Comparison of ENCODE assay signal across 21 cellular contexts in genomic region chr2:222840060-222840802, GRCh38. TPM values are rescaled to one million over a fixed set of nuclear protein-coding genes. Genes with fewer than 3 reads are reported as not detected.
DNase-seq lines count a peak whose midpoint lies in the region; ATAC-seq and TF ChIP-seq lines count a peak whose summit lies in the region.
"Had no signal": no experiment of that assay in that cellular context is flagged by ENCODE, and none has a peak within 500 bp of the region (broad histone marks: within the 10 kb centered on the region; RNA-seq: fewer than 3 reads in every experiment).

No MANE protein-coding gene starts in this region.

- in situ Hi-C loops in IMR-90 (cut with MboI; ENCODE audit: low sequenced_read_pairs) = no loop called here

- no peaks in the 10 kb centered on the region for H3K36me3 Mint-ChIP-seq in activated naive CD8-positive, alpha-beta T cell treated with anti-CD3 and anti-CD28 coated beads, Interleukin-2, amount 10 ng/mL, durations not matched to agents 7 days and 5 days
- no peaks in the 10 kb centered on the region for H3K36me3 Mint-ChIP-seq in activated naive CD8-positive, alpha-beta T cell treated with anti-CD3 and anti-CD28 coated beads for 36 hours

- H3K27me3 ChIP-seq in IMR-90 (ENCODE audit: control insufficient read depth, insufficient read depth, low read length) (no peaks in the 10 kb centered on the region), esophagus squamous epithelium (no peaks in the 10 kb centered on the region)
- H3K27me3 ChIP-seq: SJCRH30 had no signal

- TF ChIP-seq CTCF in IMR-90 (conservative IDR thresholded peaks at IDR 0.05; ENCODE audit: low read depth, low read length) (no peak), esophagus squamous epithelium (IDR thresholded peaks at IDR 0.05) (no peak)

- 0 out of 2 replicates have a peak overlapping the region, but pooled peaks have one; percentile 28 for H3K18ac ChIP-seq in IMR-90 (ENCODE audit: low read depth, low read length)

- no peak overlapping the region for H2AK9ac ChIP-seq in IMR-90 (replicated peaks; ENCODE audit: low read depth, low read length, poor library complexity)

- no peaks in the 10 kb centered on the region for H3K79me1 ChIP-seq in IMR-90 (ENCODE audit: low read depth in 1 of 2, low read length in 2 of 2)

- WGBS in IMR-90 (ENCODE audit: extremely low coverage in 2 of 2, insufficient read length in 1 of 2), 2 experiments = no CpG with 5 or more reads among the region's 3 CpGs
- WGBS in esophagus squamous epithelium, 2 donors = 69 to 80% methylated on average over 3 of the region's 3 CpGs

- CTCF ChIA-PET in IMR-90 (lab: Yijun Ruan, JAX) = interaction anchor here (0.7 kb wide), 1 partner anchor 21 kb away, joined by 5 read pairs; no protein-coding TSS in a partner anchor

- H3K4me2 ChIP-seq in IMR-90 (ENCODE audit: low read depth, low read length) = no peak overlapping the region

- H3K9me3 Mint-ChIP-seq in activated naive CD8-positive, alpha-beta T cell treated with anti-CD3 and anti-CD28 coated beads, Interleukin-2, amount 10 ng/mL, durations not matched to agents 7 days and 5 days = no peaks in the 10 kb centered on the region
- no peaks in the 10 kb centered on the region for H3K9me3 Mint-ChIP-seq in activated naive CD8-positive, alpha-beta T cell treated with anti-CD3 and anti-CD28 coated beads for 36 hours

- no peak overlapping the region; the same call in 1 of the 2 replicates for H3K4ac ChIP-seq in IMR-90 (ENCODE audit: low read depth, low read length)

- H3K36me3 ChIP-seq in IMR-90 (ENCODE audit: control insufficient read depth, insufficient read depth, low read length) (no peaks in the 10 kb centered on the region), esophagus squamous epithelium (no peaks in the 10 kb centered on the region)
- H3K36me3 ChIP-seq: SJCRH30 had no signal

- no peaks in the 10 kb centered on the region for H3K9me3 ChIP-seq in IMR-90 (ENCODE audit: control insufficient read depth, insufficient read depth, low read length)
- no peaks in the 10 kb centered on the region for H3K9me3 ChIP-seq in esophagus squamous epithelium
- H3K9me3 ChIP-seq: SJCRH30 had no signal

- no peak overlapping the region for H3K9ac ChIP-seq in IMR-90 (ENCODE audit: low read depth, low read length)

- TF ChIP-seq POLR2A in IMR-90 (IDR thresholded peaks at IDR 0.05; ENCODE audit: low read depth, low read length) (no peak), esophagus squamous epithelium (IDR thresholded peaks at IDR 0.05) (no peak)

- peak overlapping the region; percentile 27; the same call in 1 of the 2 replicates for H2AK5ac ChIP-seq in IMR-90 (ENCODE audit: low read depth, low read length)

- no peak overlapping the region for H3K27ac Mint-ChIP-seq in activated naive CD8-positive, alpha-beta T cell treated with anti-CD3 and anti-CD28 coated beads, Interleukin-2, amount 10 ng/mL, durations not matched to agents 7 days and 5 days
- H3K27ac Mint-ChIP-seq in activated naive CD8-positive, alpha-beta T cell treated with anti-CD3 and anti-CD28 coated beads for 36 hours = no peak overlapping the region
- H3K27ac Mint-ChIP-seq: B cell had no signal

- no peak for TF ChIP-seq RAD21 in IMR-90 (IDR thresholded peaks at IDR 0.05; ENCODE audit: low read length)

- peaks cover 9% of the 10 kb centered on the region for H3K4me1 ChIP-seq in IMR-90 (ENCODE audit: control insufficient read depth, insufficient read depth, low read length)
- H3K4me1 ChIP-seq in esophagus squamous epithelium = peaks cover 5 to 92% (median 34%) of the 10 kb centered on the region in 3 donors

- no peak overlapping the region for H2BK5ac ChIP-seq in IMR-90 (ENCODE audit: low read depth, low read length, poor library complexity, severe bottlenecking)

- H4K91ac ChIP-seq in IMR-90 (ENCODE audit: insufficient read depth, low read depth, low read length) = no peak overlapping the region

- H2AFZ ChIP-seq in IMR-90 (replicated peaks; ENCODE audit: low read length, poor library complexity) = no peak overlapping the region

- no peaks in the 10 kb centered on the region for H4K20me1 ChIP-seq in IMR-90 (ENCODE audit: insufficient read depth, low read length)

- no TSS peak for BruUV-seq in IMR-90 (replicated peaks; lab: Mats Ljungman, UMichigan)

- ATAC-seq in activated naive CD8-positive, alpha-beta T cell treated with anti-CD3 and anti-CD28 coated beads, Interleukin-2, amount 10 ng/mL, durations not matched to agents 7 days and 5 days (ENCODE audit: low read depth) = peak; percentile 78
- no peak for ATAC-seq in IMR-90 (ENCODE audit: low read depth)
- peak; percentile 55 for ATAC-seq in stimulated activated naive CD8-positive, alpha-beta T cell treated with anti-CD3 and anti-CD28 coated beads, Interleukin-15, Interleukin-2, amounts not matched to agents 100 U/mL and 50 U/mL, for 24 hours
- no peak for ATAC-seq in HG03565 (IDR thresholded peaks at IDR 0.05; ENCODE audit: unreplicated experiment)
- ATAC-seq: Panc1 had no signal

- H3K23ac ChIP-seq in IMR-90 (ENCODE audit: low read depth, low read length) = no peak overlapping the region

- dilution Hi-C loops in IMR-90 (cut with HindIII; ENCODE audit: low sequenced_read_pairs, unreplicated experiment) = no loop called here

- POLR2A ChIA-PET in activated naive CD8-positive, alpha-beta T cell treated with anti-CD3 and anti-CD28 coated beads, Interleukin-2, amount 10 ng/mL, durations not matched to agents 7 days and 5 days (lab: Charles Lee) = no interaction called here
- POLR2A ChIA-PET in IMR-90 (lab: Charles Lee; ENCODE audit: unreplicated experiment) = no interaction called here

- H3K14ac ChIP-seq in IMR-90 (replicated peaks; ENCODE audit: low read depth, low read length) = no peak overlapping the region

- H2BK15ac ChIP-seq in IMR-90 (ENCODE audit: low read depth, low read length) = no peak overlapping the region

- no peak overlapping the region for H4K8ac ChIP-seq in IMR-90 (ENCODE audit: low read depth in 2 of 2, low read length in 2 of 2)

- no peak overlapping the region for H3K4me3 Mint-ChIP-seq in activated naive CD8-positive, alpha-beta T cell treated with anti-CD3 and anti-CD28 coated beads, Interleukin-2, amount 10 ng/mL, durations not matched to agents 7 days and 5 days
- no peak overlapping the region for H3K4me3 Mint-ChIP-seq in activated naive CD8-positive, alpha-beta T cell treated with anti-CD3 and anti-CD28 coated beads for 36 hours
- H3K4me3 Mint-ChIP-seq: B cell had no signal

- peaks cover 17% of the 10 kb centered on the region for H3K4me1 Mint-ChIP-seq in activated naive CD8-positive, alpha-beta T cell treated with anti-CD3 and anti-CD28 coated beads, Interleukin-2, amount 10 ng/mL, durations not matched to agents 7 days and 5 days
- H3K4me1 Mint-ChIP-seq in activated naive CD8-positive, alpha-beta T cell treated with anti-CD3 and anti-CD28 coated beads for 36 hours = peaks cover 15% of the 10 kb centered on the region
- H3K4me1 Mint-ChIP-seq: B cell had no signal

- H3K27me3 Mint-ChIP-seq in activated naive CD8-positive, alpha-beta T cell treated with anti-CD3 and anti-CD28 coated beads, Interleukin-2, amount 10 ng/mL, durations not matched to agents 7 days and 5 days = peaks cover 24% of the 10 kb centered on the region
- H3K27me3 Mint-ChIP-seq in activated naive CD8-positive, alpha-beta T cell treated with anti-CD3 and anti-CD28 coated beads for 36 hours = peaks cover 3% of the 10 kb centered on the region

- H3K9me1 ChIP-seq in IMR-90 (ENCODE audit: insufficient read depth, low read length) = peaks cover 3% of the 10 kb centered on the region; the same call in 1 of the 2 replicates

- H2BK120ac ChIP-seq in IMR-90 (ENCODE audit: low read depth, low read length) = no peak overlapping the region

- H2BK20ac ChIP-seq in IMR-90 (ENCODE audit: low read depth, low read length) = peak overlapping the region; percentile 47

- no peak overlapping the region for H4K5ac ChIP-seq in IMR-90 (ENCODE audit: low read depth, low read length)

- H3K27ac ChIP-seq in IMR-90 (ENCODE audit: insufficient read depth, low read length) (no peak overlapping the region), esophagus squamous epithelium (peak overlapping the region in 3 of 4 donors; percentile 68 to 82 (median 77))
- H3K27ac ChIP-seq: HL-60, SJCRH30 had no signal

- H3K4me3 ChIP-seq in IMR-90 (ENCODE audit: insufficient read depth, low read depth, low read length) (no peak overlapping the region), esophagus squamous epithelium (no peak overlapping the region)
- H3K4me3 ChIP-seq: SJCRH30 had no signal

- H3K56ac ChIP-seq in IMR-90 (ENCODE audit: extremely low read depth, insufficient read depth, low read length) = no peak overlapping the region

- intact Hi-C loops in IMR-90 (cut with micrococcal nuclease) = no loop called here
- intact Hi-C loops in esophagus squamous epithelium (cut with DNase I) = no loop called here

- no peak for DNase-seq in activated naive CD8-positive, alpha-beta T cell treated with anti-CD3 and anti-CD28 coated beads, Interleukin-2, amount 10 ng/mL, durations not matched to agents 7 days and 5 days
- no peak for DNase-seq in activated naive CD8-positive, alpha-beta T cell treated with anti-CD3 and anti-CD28 coated beads for 36 hours
- DNase-seq in IMR-90 (no peak), esophagus squamous epithelium (lab: John Stamatoyannopoulos, UW) (no peak), DMS53 treated with DMSO at 0.1 percent for 48 hours (lab: John Stamatoyannopoulos, UW; ENCODE audit: unreplicated experiment) (no peak), inferior parietal cortex (ENCODE audit: extremely low spot score) (no peak)
- DNase-seq in stimulated activated naive CD8-positive, alpha-beta T cell treated with anti-CD3 and anti-CD28 coated beads, Interleukin-15, Interleukin-2, amounts not matched to agents 100 U/mL and 50 U/mL, for 24 hours = no peak
- DNase-seq: DMS79; H7; MV-4-11; NCI-H1105 treated with DMSO at 0.1 percent for 48 hours; NCI-H2029 treated with DMSO at 0.1 percent for 48 hours; NCI-H226; NCI-H524; NCI-H774; NK-92 treated with Interleukin-12 subunit alpha and Interleukin-12 subunit beta, amount 100 ng/mL, for 24 hours; SJCRH30 had no signal

TF ChIP-seq in IMR-90, 13 proteins besides CTCF, POLR2A, EP300 and RAD21 (continues in another document):
- TF ChIP-seq FOS (IDR thresholded peaks at IDR 0.05; ENCODE audit: low read depth, low read length) (no peak), RFX5 (IDR thresholded peaks at IDR 0.05; ENCODE audit: low read depth, low read length) (no peak), NFE2L2 (IDR thresholded peaks at IDR 0.05; ENCODE audit: low read depth, low read length) (no peak), RCOR1 (IDR thresholded peaks at IDR 0.05; ENCODE audit: insufficient replicate concordance, low read length) (no peak)

RNA-seq across cellular contexts. Expression of gene ACSL3, which starts 20.6 kb away (rescaled TPM):
- 10 to 100 TPM; 47.7 to 50.9 TPM for total RNA-seq in activated naive CD8-positive, alpha-beta T cell treated with anti-CD3 and anti-CD28 coated beads, Interleukin-2, amount 10 ng/mL, durations not matched to agents 7 days and 5 days
- 10 to 100 TPM; 64.0 to 66.2 TPM for total RNA-seq in activated naive CD8-positive, alpha-beta T cell treated with anti-CD3 and anti-CD28 coated beads for 36 hours
- total RNA-seq in IMR-90 (2012; rRNA removed) = 84.2 and 96.4 TPM in 2 replicates
- 29.2 and 31.0 TPM in 2 replicates for polyA plus RNA-seq in IMR-90 (2012; rRNA removed)
- 15.5 and 19.7 TPM in 2 replicates for polyA plus RNA-seq in IMR-90 (2012; cell fraction: cytosol; rRNA removed)
- polyA plus RNA-seq in IMR-90 (2012; cell fraction: nucleus; rRNA removed; ENCODE audit: low replicate concordance) = 8.8 and 31.8 TPM in 2 replicates
- 10 to 100 TPM; 62.4 to 84.6 (median 76.6) TPM for total RNA-seq in esophagus squamous epithelium

Comparison
In these comparisons a context has a peak if more than half of its experiments do, and no peak if none do; other contexts are left out.
1. ATAC-seq: peak in activated naive CD8-positive, alpha-beta T cell treated with anti-CD3 and anti-CD28 coated beads, Interleukin-2, amount 10 ng/mL, durations not matched to agents 7 days and 5 days (single experiment) and stimulated activated naive CD8-positive, alpha-beta T cell treated with anti-CD3 and anti-CD28 coated beads, Interleukin-15, Interleukin-2, amounts not matched to agents 100 U/mL and 50 U/mL, for 24 hours (single experiment); none in IMR-90 (single experiment) and HG03565 (single experiment).